9 cellular contexts compared by ENCODE assay signal in genomic region chr10:32054087-32054486, GRCh38. TPM values are rescaled to one million over a fixed set of nuclear protein-coding genes. Genes with fewer than 3 reads are reported as not detected.
DNase-seq lines count a peak whose midpoint lies in the region; ATAC-seq, FAIRE-seq and TF ChIP-seq lines count a peak whose summit lies in the region.
"Had no signal": no experiment of that assay in that cellular context is flagged by ENCODE, and none has a peak within 500 bp of the region (broad histone marks: within the 10 kb centered on the region; RNA-seq: fewer than 3 reads in every experiment).

No MANE protein-coding gene starts in this region.

- no peaks in the 10 kb centered on the region for H3K36me3 ChIP-seq in Caco-2 (ENCODE audit: control insufficient read depth, insufficient read depth, low read length)
- H3K36me3 ChIP-seq in adipocyte (ENCODE audit: control insufficient read depth, insufficient read depth, low read length, severe bottlenecking), result peaks cover 6% of the 10 kb centered on the region
- H3K36me3 ChIP-seq in kidney (ENCODE audit: control insufficient read depth in 1 of 2, insufficient read depth in 2 of 2, low read length in 2 of 2), result no peaks in the 10 kb centered on the region

- POLR2A ChIA-PET in Caco-2 (lab: Charles Lee) (no interaction called here), RWPE1 (lab: Yijun Ruan, JAX; ENCODE audit: low non-redundant PET) (no interaction called here)

- no peak for TF ChIP-seq CTCF in Caco-2 (IDR thresholded peaks at IDR 0.05; ENCODE audit: insufficient read depth in 1 of 2, low read depth in 1 of 2, low read length in 1 of 2, severe bottlenecking in 1 of 2, unreplicated experiment in 1 of 2)
- no peak for TF ChIP-seq CTCF in kidney (IDR thresholded peaks at IDR 0.05; ENCODE audit: borderline replicate concordance, extremely low read depth, insufficient read depth)
- no peak for TF ChIP-seq CTCF in RWPE1 (conservative IDR thresholded peaks at IDR 0.05; ENCODE audit: low read depth)

- H3K27me3 Mint-ChIP-seq in Caco-2 (ENCODE audit: insufficient read depth, unreplicated experiment), result no peaks in the 10 kb centered on the region
- H3K27me3 Mint-ChIP-seq in stimulated activated naive CD8-positive, alpha-beta T cell treated with anti-CD3 and anti-CD28 coated beads, Interleukin-15, amount 100 ng/mL, for 72 hours, result no peaks in the 10 kb centered on the region

- peaks cover 47% of the 10 kb centered on the region for H3K36me3 Mint-ChIP-seq in Caco-2 (ENCODE audit: insufficient read depth, unreplicated experiment)

- CTCF ChIA-PET in Caco-2 (lab: Charles Lee) (no interaction called here), RWPE1 (lab: Yijun Ruan, JAX) (no interaction called here)

- H3K4me3 ChIP-seq in Caco-2 (ENCODE audit: low read depth, low read length), result peak overlapping the region; percentile 97
- H3K4me3 ChIP-seq in adipocyte (ENCODE audit: low read length), result peak overlapping the region; percentile 100
- peak overlapping the region; percentile 71 to 86 for H3K4me3 ChIP-seq in kidney (ENCODE audit: low read length in 2 of 2)

- H3K9me3 ChIP-seq in Caco-2 (no peaks in the 10 kb centered on the region), adipocyte (ENCODE audit: control insufficient read depth, low read length) (no peaks in the 10 kb centered on the region), kidney (ENCODE audit: control insufficient read depth in 1 of 2, low read length in 2 of 2) (no peaks in the 10 kb centered on the region)

- H3K4me3 Mint-ChIP-seq in Caco-2 (ENCODE audit: unreplicated experiment), result peak overlapping the region; percentile 98
- peak overlapping the region; percentile 98 to 99 for H3K4me3 Mint-ChIP-seq in stimulated activated naive CD8-positive, alpha-beta T cell treated with anti-CD3 and anti-CD28 coated beads, Interleukin-15, amount 100 ng/mL, for 72 hours

- no peaks in the 10 kb centered on the region for H3K27me3 ChIP-seq in Caco-2 (replicated peaks; ENCODE audit: control insufficient read depth, insufficient read depth, low read length)
- no peaks in the 10 kb centered on the region for H3K27me3 ChIP-seq in adipocyte (replicated peaks; ENCODE audit: control insufficient read depth, insufficient read depth, low read length)

- no peak for ATAC-seq in stimulated activated naive CD8-positive, alpha-beta T cell treated with anti-CD3 and anti-CD28 coated beads, Interleukin-15, amount 100 ng/mL, for 72 hours

- peak overlapping the region; percentile 99 for H3K9ac ChIP-seq in adipocyte (ENCODE audit: low read length)
- H3K9ac ChIP-seq in kidney (ENCODE audit: low read length in 2 of 2), result peak overlapping the region in 1 of 2 donors; percentile 71

- FAIRE-seq in kidney (lab: Jason Lieb, UNC), result no peak
- FAIRE-seq: TTC549 had no signal

- H3K9me3 Mint-ChIP-seq in Caco-2 (ENCODE audit: unreplicated experiment), result no peaks in the 10 kb centered on the region
- H3K9me3 Mint-ChIP-seq in stimulated activated naive CD8-positive, alpha-beta T cell treated with anti-CD3 and anti-CD28 coated beads, Interleukin-15, amount 100 ng/mL, for 72 hours, result no peaks in the 10 kb centered on the region

- DNase-seq in Caco-2, result peak in 1 of 2 experiments; percentile 24
- peak; percentile 22 for DNase-seq in KBM-7
- peak; percentile 74 for DNase-seq in adipocyte (ENCODE audit: low read depth)
- no peak for DNase-seq in kidney
- DNase-seq in stimulated activated naive CD8-positive, alpha-beta T cell treated with anti-CD3 and anti-CD28 coated beads, Interleukin-15, amount 100 ng/mL, for 72 hours, result no peak
- no peak for DNase-seq in DMS79 treated with DMSO at 0.1 percent for 48 hours (lab: John Stamatoyannopoulos, UW)
- DNase-seq in DMS153 treated with DMSO at 0.1 percent for 48 hours (lab: John Stamatoyannopoulos, UW; ENCODE audit: unreplicated experiment), result no peak
- DNase-seq in RWPE1 (ENCODE audit: low spot score), result no peak

- peaks cover 41% of the 10 kb centered on the region for H3K4me1 Mint-ChIP-seq in Caco-2 (ENCODE audit: low read depth, unreplicated experiment)
- peaks cover 60% of the 10 kb centered on the region for H3K4me1 Mint-ChIP-seq in stimulated activated naive CD8-positive, alpha-beta T cell treated with anti-CD3 and anti-CD28 coated beads, Interleukin-15, amount 100 ng/mL, for 72 hours

- H3K4me1 ChIP-seq in Caco-2, result peaks cover 44% of the 10 kb centered on the region
- peaks cover 47% of the 10 kb centered on the region for H3K4me1 ChIP-seq in adipocyte (ENCODE audit: control insufficient read depth, insufficient read depth, low read length)
- peaks cover 8 to 15% of the 10 kb centered on the region in 2 donors for H3K4me1 ChIP-seq in kidney (ENCODE audit: control insufficient read depth in 1 of 2, insufficient read depth in 1 of 2, low read depth in 1 of 2, low read length in 2 of 2)

- in situ Hi-C loops in KBM-7 (cut with MboI; ENCODE audit: low pct_unique_long_range_greater_than_20kb, low sequenced_read_pairs), result no loop called here

- intact Hi-C loops in Caco-2 (cut with micrococcal nuclease; ENCODE audit: unreplicated experiment) (loop anchor here (2.0 kb wide), 3 partner anchors 33 to 153 kb away; partner anchors contain the start of gene ARHGAP12), kidney (cut with DNase I) (no loop called here)

- H3K27ac Mint-ChIP-seq in Caco-2 (ENCODE audit: unreplicated experiment), result peak overlapping the region; percentile 90
- peak overlapping the region in 1 of 2 donors; percentile 98 for H3K27ac Mint-ChIP-seq in stimulated activated naive CD8-positive, alpha-beta T cell treated with anti-CD3 and anti-CD28 coated beads, Interleukin-15, amount 100 ng/mL, for 72 hours

- H3K27ac ChIP-seq in kidney (ENCODE audit: low read depth in 2 of 2, low read length in 2 of 2), result no peak overlapping the region
- no peak overlapping the region for H3K27ac ChIP-seq in RWPE1

- BruUV-seq in Caco-2 (replicated peaks; lab: Mats Ljungman, UMichigan), result no TSS peak

RNA-seq across cellular contexts. Expression of gene KIF5B, which starts 2.1 kb away (rescaled TPM):
- total RNA-seq in Caco-2 (2022), result 172 and 183 TPM in 2 replicates
- 77.2 TPM for total RNA-seq in kidney
- polyA plus RNA-seq in kidney (ENCODE audit: insufficient read depth, low read depth, low replicate concordance), result 26.9 TPM

Comparison
In these comparisons a context has a peak if more than half of its experiments do, and no peak if none do; other contexts are left out.
1. DNase-seq: peak in KBM-7 (single experiment) and adipocyte (single experiment); none in kidney (single experiment), stimulated activated naive CD8-positive, alpha-beta T cell treated with anti-CD3 and anti-CD28 coated beads, Interleukin-15, amount 100 ng/mL, for 72 hours (0 of 2), DMS79 treated with DMSO at 0.1 percent for 48 hours (single experiment), DMS153 treated with DMSO at 0.1 percent for 48 hours (single experiment) and RWPE1 (single experiment).
2. Peak in every context shown above with its lines, with median percentiles within 50 percentile points of each other: H3K4me3 ChIP-seq.